Comparison of ENCODE assay signal across 21 cellular contexts in the genomic region with DNA sequence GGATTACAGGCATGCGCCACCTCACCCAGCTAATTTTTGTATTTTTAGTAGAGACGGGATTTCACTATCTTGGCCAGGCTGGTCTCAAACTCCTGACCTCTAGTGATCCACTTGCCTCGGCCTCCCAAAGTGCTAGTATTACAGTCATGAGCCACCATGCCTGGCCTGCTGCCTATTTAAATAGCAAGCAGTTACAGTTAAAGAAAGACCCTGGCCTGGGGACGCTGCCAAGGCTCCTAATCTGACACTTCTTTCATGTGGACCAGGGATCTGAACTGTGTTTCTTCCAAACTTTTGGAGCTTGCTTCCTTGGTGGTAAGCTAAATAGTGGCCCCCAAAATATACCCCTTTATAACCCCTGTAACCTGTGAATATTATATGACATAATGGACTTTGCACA. TPM values are rescaled to one million over a fixed set of nuclear protein-coding genes. Genes with fewer than 3 reads are reported as not detected.
DNase-seq lines count a peak whose midpoint lies in the region; ATAC-seq and TF ChIP-seq lines count a peak whose summit lies in the region.
"Had no signal": no experiment of that assay in that cellular context is flagged by ENCODE, and none has a peak within 500 bp of the region (broad histone marks: within the 10 kb centered on the region; RNA-seq: fewer than 3 reads in every experiment).

No MANE protein-coding gene starts in this region.

- H3K9me3 Mint-ChIP-seq in nephron, result no peaks in the 10 kb centered on the region
- no peaks in the 10 kb centered on the region for H3K9me3 Mint-ChIP-seq in stimulated activated effector memory CD8-positive, alpha-beta T cell treated with anti-CD3 and anti-CD28 coated beads, Interleukin-12 subunit alpha, Interleukin-12 subunit beta, amount 100 ng/mL, for 72 hours
- no peaks in the 10 kb centered on the region for H3K9me3 Mint-ChIP-seq in mesothelial cell of epicardium
- H3K9me3 Mint-ChIP-seq: H9 had no signal

- H3K4me3 Mint-ChIP-seq in T-helper 17 cell (no peak overlapping the region), nephron (no peak overlapping the region), mesothelial cell of epicardium (no peak overlapping the region)
- H3K4me3 Mint-ChIP-seq in stimulated activated effector memory CD8-positive, alpha-beta T cell treated with anti-CD3 and anti-CD28 coated beads, Interleukin-12 subunit alpha, Interleukin-12 subunit beta, amount 100 ng/mL, for 72 hours, result no peak overlapping the region
- H3K4me3 Mint-ChIP-seq: H9 had no signal

- peaks cover 0 to 48% (median 3%) of the 10 kb centered on the region in 9 donors for H3K36me3 ChIP-seq in heart right ventricle

- H3K27me3 Mint-ChIP-seq in T-helper 17 cell (no peaks in the 10 kb centered on the region), nephron (ENCODE audit: low read depth) (no peaks in the 10 kb centered on the region), mesothelial cell of epicardium (ENCODE audit: low read depth) (no peaks in the 10 kb centered on the region)

- H3K27ac Mint-ChIP-seq in T-helper 17 cell (peak overlapping the region; percentile 71), nephron (peak overlapping the region in 2 of 3 experiments; percentile 41 to 90), mesothelial cell of epicardium (no peak overlapping the region)
- H3K27ac Mint-ChIP-seq in stimulated activated effector memory CD8-positive, alpha-beta T cell treated with anti-CD3 and anti-CD28 coated beads, Interleukin-12 subunit alpha, Interleukin-12 subunit beta, amount 100 ng/mL, for 72 hours, result peak overlapping the region; percentile 17

- H3K4me1 Mint-ChIP-seq in T-helper 17 cell, result peaks cover 52% of the 10 kb centered on the region
- peaks cover 56% of the 10 kb centered on the region for H3K4me1 Mint-ChIP-seq in nephron
- H3K4me1 Mint-ChIP-seq in stimulated activated effector memory CD8-positive, alpha-beta T cell treated with anti-CD3 and anti-CD28 coated beads, Interleukin-12 subunit alpha, Interleukin-12 subunit beta, amount 100 ng/mL, for 72 hours, result peaks cover 38% of the 10 kb centered on the region
- peaks cover 30% of the 10 kb centered on the region for H3K4me1 Mint-ChIP-seq in mesothelial cell of epicardium

- no peak for TF ChIP-seq CTCF in heart right ventricle (IDR thresholded peaks at IDR 0.05)
- TF ChIP-seq CTCF in nephron (IDR thresholded peaks at IDR 0.05; ENCODE audit: unreplicated experiment in 3 of 3), result no peak
- TF ChIP-seq CTCF in mesothelial cell of epicardium (IDR thresholded peaks at IDR 0.05; ENCODE audit: unreplicated experiment), result no peak

- WGBS in heart right ventricle, 2 donors, result 53 to 61% methylated on average over 4 of the region's 4 CpGs

- H3K9me3 ChIP-seq in heart right ventricle, result no peaks in the 10 kb centered on the region
- no peaks in the 10 kb centered on the region for H3K9me3 ChIP-seq in T-helper 17 cell (ENCODE audit: control insufficient read depth, low read length, poor library complexity, severe bottlenecking)
- H3K9me3 ChIP-seq: Peyer's patch, SJSA1 had no signal

- peaks cover 11 to 63% (median 46%) of the 10 kb centered on the region in 9 donors for H3K4me1 ChIP-seq in heart right ventricle
- H3K4me1 ChIP-seq: SJSA1 had no signal

- no peaks in the 10 kb centered on the region for H3K27me3 ChIP-seq in heart right ventricle
- H3K27me3 ChIP-seq: Peyer's patch, SJSA1 had no signal

- intact Hi-C loops in cardiac septum (cut with DNase I), result loop anchor here (5.0 kb wide), 1 partner anchor 55 kb away; no protein-coding TSS in a partner anchor
- intact Hi-C loops in heart right ventricle (cut with DNase I), result no loop called here

- DNase-seq in cardiac septum (ENCODE audit: low spot score) (peak; percentile 12), heart right ventricle (no peak), T-helper 17 cell (no peak), NAMALWA (ENCODE audit: low spot score) (no peak), mesothelial cell of epicardium (ENCODE audit: low spot score in 2 of 2, unreplicated experiment in 2 of 2) (no peak)
- DNase-seq in stimulated activated effector memory CD8-positive, alpha-beta T cell treated with anti-CD3 and anti-CD28 coated beads, Interleukin-12 subunit alpha, Interleukin-12 subunit beta, amount 100 ng/mL, for 72 hours (ENCODE audit: low spot score in 2 of 2), result no peak
- no peak for DNase-seq in activated effector memory CD4-positive, alpha-beta T cell treated with Interleukin-2 at 50 U/mL for 16 hours
- DNase-seq: DMS79 treated with DMSO at 0.1 percent for 48 hours, GM23248, H9, IMR-90, NCI-H1105, NCI-H146, NCI-H2029, NCI-H2227 treated with DMSO at 0.1 percent for 48 hours, NCI-H510A had no signal

- ATAC-seq in heart right ventricle (no peak), T-helper 17 cell (no peak)
- no peak for ATAC-seq in stimulated activated effector memory CD8-positive, alpha-beta T cell treated with anti-CD3 and anti-CD28 coated beads, Interleukin-12 subunit alpha, Interleukin-12 subunit beta, amount 100 ng/mL, for 72 hours

- peak overlapping the region in 1 of 10 donors; percentile 65 for H3K27ac ChIP-seq in heart right ventricle
- H3K27ac ChIP-seq: C4-2B, GM23248, KMS-11, Peyer's patch, SJSA1 had no signal

- H3K36me3 Mint-ChIP-seq in T-helper 17 cell (ENCODE audit: low read depth) (peaks cover 13% of the 10 kb centered on the region), nephron (ENCODE audit: low read depth) (peaks cover 34% of the 10 kb centered on the region), mesothelial cell of epicardium (peaks cover 18% of the 10 kb centered on the region)
- H3K36me3 Mint-ChIP-seq in stimulated activated effector memory CD8-positive, alpha-beta T cell treated with anti-CD3 and anti-CD28 coated beads, Interleukin-12 subunit alpha, Interleukin-12 subunit beta, amount 100 ng/mL, for 72 hours, result peaks cover 56% of the 10 kb centered on the region

- no peak overlapping the region for H3K4me3 ChIP-seq in heart right ventricle
- H3K4me3 ChIP-seq: GM23248, Peyer's patch, SJSA1 had no signal

RNA-seq across cellular contexts. Expression of a gene that starts 15.3 kb away (rescaled TPM):
- total RNA-seq in cardiac septum, result 19.0 TPM
- total RNA-seq in heart right ventricle, result 10 to 100 TPM; 12.9 to 21.0 (median 13.9) TPM
- 10 to 100 TPM; 13.5 to 15.3 TPM for polyA plus RNA-seq in heart right ventricle
- 10 to 100 TPM; 25.0 to 29.9 TPM for total RNA-seq in T-helper 17 cell
- 19.5 to 21.7 TPM (median 20.8 TPM) in 3 replicates for total RNA-seq in mesothelial cell of epicardium
